8 cellular contexts compared by ENCODE assay signal in the genomic region with DNA sequence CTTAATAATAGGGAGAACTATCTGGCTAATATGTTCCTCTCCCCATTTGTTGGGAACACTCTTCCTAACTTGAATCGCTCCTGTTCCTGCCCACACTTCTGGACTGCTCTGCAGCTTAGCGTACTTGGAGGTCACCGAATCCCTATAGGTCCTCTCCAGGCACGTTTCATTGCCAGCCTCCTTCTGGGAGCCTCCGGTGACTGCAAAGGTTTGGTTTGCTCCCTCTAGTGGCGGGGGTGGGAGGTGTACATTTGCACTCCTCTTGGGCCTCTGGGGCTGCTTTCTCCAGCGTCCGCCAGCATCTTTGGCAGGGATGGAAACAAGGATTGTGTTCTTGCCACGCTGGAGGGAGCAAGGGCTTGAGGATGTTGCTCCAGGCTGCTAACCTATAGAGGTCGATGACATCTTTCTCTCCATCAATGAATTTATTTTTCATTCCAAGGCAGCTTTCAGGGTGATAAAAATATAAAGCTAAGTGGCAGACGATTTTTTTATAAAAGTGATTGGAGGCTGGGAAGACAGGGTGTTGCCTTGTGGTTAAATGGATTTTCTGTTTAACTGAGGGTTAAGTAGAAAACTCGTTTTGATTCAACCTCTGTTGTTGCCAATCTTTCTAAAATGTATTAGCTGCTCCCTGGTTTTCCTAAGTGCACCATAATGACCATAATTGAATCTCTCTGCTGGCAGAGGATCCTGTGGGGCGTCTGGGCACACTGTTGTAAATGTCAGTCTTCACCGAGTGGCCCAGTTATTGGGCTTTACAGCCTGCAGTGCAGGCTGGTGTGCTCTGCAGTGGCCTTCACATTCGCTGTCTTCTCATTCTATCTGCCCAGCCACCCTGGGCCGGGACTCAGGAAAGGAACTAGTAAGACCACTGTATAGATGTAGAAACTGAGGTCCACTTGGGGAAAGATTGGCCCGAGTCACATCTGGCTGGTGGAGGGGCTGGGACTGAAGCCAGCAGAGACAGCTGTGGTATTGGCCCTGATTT. TPM values are rescaled to one million over a fixed set of nuclear protein-coding genes. Genes with fewer than 3 reads are reported as not detected.
DNase-seq lines count a peak whose midpoint lies in the region; ATAC-seq lines count a peak whose summit lies in the region.

No MANE protein-coding gene starts in this region.

- H3K9me3 Mint-ChIP-seq in stimulated activated naive B cell treated with anti-CD40 and anti-IgM and Interleukin-4, amounts not matched to agents 10 μg/mL and 1 μg/mL and 100 μg/mL, for 72 hours, result no peaks in the 10 kb centered on the region

- DNase-seq in activated gamma-delta T cell treated with Interleukin-2 at 50 U/mL for 16 hours, result peak; percentile 45
- no peak for DNase-seq in activated gamma-delta T cell (lab: John Stamatoyannopoulos, UW)
- DNase-seq in NCI-H2029 (lab: John Stamatoyannopoulos, UW), result peak; percentile 58
- peak; percentile 61 to 63 for DNase-seq in activated CD4-positive, alpha-beta T cell treated with anti-CD3 and anti-CD28 coated beads for 4 hours
- peak; percentile 80 for DNase-seq in ecto neural progenitor cell (ENCODE audit: low spot score)
- peak; percentile 36 for DNase-seq in mucosa of gallbladder (ENCODE audit: low spot score)
- DNase-seq in stimulated activated naive B cell treated with anti-CD40 and anti-IgM and Interleukin-4, amounts not matched to agents 10 μg/mL and 1 μg/mL and 100 μg/mL, for 72 hours, result no peak

- peaks cover 2 to 5% of the 10 kb centered on the region in 2 donors for H3K4me1 Mint-ChIP-seq in stimulated activated naive B cell treated with anti-CD40 and anti-IgM and Interleukin-4, amounts not matched to agents 10 μg/mL and 1 μg/mL and 100 μg/mL, for 72 hours

- H3K27ac Mint-ChIP-seq in stimulated activated naive B cell treated with anti-CD40 and anti-IgM and Interleukin-4, amounts not matched to agents 10 μg/mL and 1 μg/mL and 100 μg/mL, for 72 hours, result no peak overlapping the region

- no peaks in the 10 kb centered on the region for H3K36me3 Mint-ChIP-seq in stimulated activated naive B cell treated with anti-CD40 and anti-IgM and Interleukin-4, amounts not matched to agents 10 μg/mL and 1 μg/mL and 100 μg/mL, for 72 hours

- peaks cover 2 to 23% of the 10 kb centered on the region in 2 donors for H3K27me3 Mint-ChIP-seq in stimulated activated naive B cell treated with anti-CD40 and anti-IgM and Interleukin-4, amounts not matched to agents 10 μg/mL and 1 μg/mL and 100 μg/mL, for 72 hours

- peak; percentile 60 to 73 for ATAC-seq in stimulated activated naive B cell treated with anti-CD40 and anti-IgM and Interleukin-4, amounts not matched to agents 10 μg/mL and 1 μg/mL and 100 μg/mL, for 72 hours (replicated peaks)
- ATAC-seq in HG03039 (IDR thresholded peaks at IDR 0.05; ENCODE audit: unreplicated experiment), result no peak

- H3K4me3 Mint-ChIP-seq in stimulated activated naive B cell treated with anti-CD40 and anti-IgM and Interleukin-4, amounts not matched to agents 10 μg/mL and 1 μg/mL and 100 μg/mL, for 72 hours, result no peak overlapping the region

RNA-seq across cellular contexts. Expression of a gene that starts 48.9 kb away (rescaled TPM):
- total RNA-seq in mucosa of gallbladder, result 25.1 TPM

Comparison
In these comparisons a context has a peak if more than half of its experiments do, and no peak if none do; other contexts are left out.
1. DNase-seq: peak in activated gamma-delta T cell treated with Interleukin-2 at 50 U/mL for 16 hours (single experiment), NCI-H2029 (single experiment), activated CD4-positive, alpha-beta T cell treated with anti-CD3 and anti-CD28 coated beads for 4 hours (2 of 2), ecto neural progenitor cell (single experiment) and mucosa of gallbladder (single experiment); none in activated gamma-delta T cell (single experiment) and stimulated activated naive B cell treated with anti-CD40 and anti-IgM and Interleukin-4, amounts not matched to agents 10 μg/mL and 1 μg/mL and 100 μg/mL, for 72 hours (single experiment).